12 cellular contexts compared by ENCODE assay signal in the genomic region with DNA sequence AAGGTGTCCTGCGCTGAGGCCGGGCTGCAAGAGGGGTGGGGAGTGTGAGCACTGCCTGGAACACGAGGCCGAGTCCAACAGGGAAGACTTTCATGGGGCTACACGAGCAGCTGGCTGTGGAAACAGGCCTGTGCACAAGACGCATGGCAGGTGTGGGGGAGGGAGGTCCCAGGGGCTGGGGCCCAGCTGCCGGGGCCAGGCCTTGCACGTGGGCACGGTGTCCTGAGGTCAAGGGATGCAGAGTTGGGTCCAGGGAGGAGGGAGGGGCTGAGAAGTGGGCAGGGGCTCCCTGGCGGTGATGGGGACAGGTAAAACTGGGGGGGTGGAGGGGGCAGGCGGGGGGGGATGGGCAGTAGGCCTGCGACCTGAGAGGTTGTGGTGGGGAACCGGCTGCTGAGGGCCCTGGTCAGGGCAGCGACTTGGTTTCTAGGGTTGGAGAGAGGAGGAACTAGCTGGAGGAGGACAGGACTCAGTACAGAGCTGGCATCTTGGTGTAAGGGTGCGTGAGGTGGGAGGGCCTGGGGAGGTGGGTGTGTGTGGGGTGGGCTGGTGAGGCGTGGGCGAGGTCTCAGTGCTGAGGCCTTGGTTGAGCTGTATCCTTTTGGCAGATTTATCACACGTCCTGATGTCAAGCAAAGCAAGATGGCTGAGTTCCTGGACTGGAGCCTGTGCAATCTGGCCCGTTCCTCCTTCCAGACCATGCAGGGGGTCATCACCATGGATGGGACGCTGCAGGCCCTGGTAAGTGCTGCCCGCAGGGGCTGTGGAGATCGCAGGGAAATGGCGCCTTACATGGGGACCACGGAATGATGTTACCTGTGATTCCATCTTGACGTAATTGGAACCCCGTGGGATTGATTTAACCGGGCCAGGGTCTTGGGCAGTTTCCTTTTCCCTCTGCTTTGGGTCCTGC. TPM values are rescaled to one million over a fixed set of nuclear protein-coding genes. Genes with fewer than 3 reads are reported as not detected.
DNase-seq lines count a peak whose midpoint lies in the region; ATAC-seq and TF ChIP-seq lines count a peak whose summit lies in the region.
"Had no signal": no experiment of that assay in that cellular context is flagged by ENCODE, and none has a peak within 500 bp of the region (broad histone marks: within the 10 kb centered on the region; RNA-seq: fewer than 3 reads in every experiment).

No MANE protein-coding gene starts in this region.

- no peak for TF ChIP-seq CTCF in upper lobe of right lung (IDR thresholded peaks at IDR 0.05)
- no peak for TF ChIP-seq CTCF in neural progenitor cell (IDR thresholded peaks at IDR 0.05)
- no peak for TF ChIP-seq CTCF in Calu3 (IDR thresholded peaks at IDR 0.05; ENCODE audit: unreplicated experiment)

- H2AFZ ChIP-seq in neural progenitor cell (replicated peaks) = no peak overlapping the region

- BruUV-seq in Calu3 (replicated peaks; lab: Mats Ljungman, UMichigan) = no TSS peak

- CTCF ChIA-PET in Calu3 (lab: Charles Lee) = interaction anchor here (1.0 to 1.5 kb wide), 3 partner anchors 108 to 133 kb away, joined by 3 to 14 read pairs (median 12); no protein-coding TSS in a partner anchor

- H3K9ac ChIP-seq in neural progenitor cell = no peak overlapping the region

- H3K79me2 ChIP-seq in neural progenitor cell (ENCODE audit: low read depth) = no peaks in the 10 kb centered on the region

- peaks cover 6% of the 10 kb centered on the region for H3F3A ChIP-seq in neural progenitor cell (ENCODE audit: low read depth)

- no peaks in the 10 kb centered on the region for H3K27me3 ChIP-seq in upper lobe of right lung
- no peaks in the 10 kb centered on the region for H3K27me3 ChIP-seq in MG63
- H3K27me3 ChIP-seq in neural progenitor cell = no peaks in the 10 kb centered on the region

- no peaks in the 10 kb centered on the region for H3K9me3 Mint-ChIP-seq in neural progenitor cell
- H3K9me3 Mint-ChIP-seq in Calu3 (ENCODE audit: low read depth, unreplicated experiment) = peaks cover 5% of the 10 kb centered on the region

- ATAC-seq in Right ventricle myocardium inferior (peak; percentile 11), left lobe of liver (peak; percentile 13), upper lobe of right lung (peak; percentile 6)

- H4K20me1 ChIP-seq in neural progenitor cell (ENCODE audit: low read depth) = peaks cover 5% of the 10 kb centered on the region

- H3K4me3 ChIP-seq in upper lobe of right lung (no peak overlapping the region), MG63 (no peak overlapping the region), neural progenitor cell (no peak overlapping the region)

- H3K9me3 ChIP-seq in upper lobe of right lung = no peaks in the 10 kb centered on the region
- H3K9me3 ChIP-seq in MG63 = no peaks in the 10 kb centered on the region
- H3K9me3 ChIP-seq in neural progenitor cell (ENCODE audit: low read depth) = no peaks in the 10 kb centered on the region

- H3K4me1 ChIP-seq in upper lobe of right lung (peaks cover 6% of the 10 kb centered on the region), neural progenitor cell (peaks cover 3% of the 10 kb centered on the region)

- peaks cover 9% of the 10 kb centered on the region for H3K4me1 Mint-ChIP-seq in neural progenitor cell
- peaks cover 12% of the 10 kb centered on the region for H3K4me1 Mint-ChIP-seq in Calu3 (ENCODE audit: low read depth, unreplicated experiment)

- H3K27ac Mint-ChIP-seq in neural progenitor cell (no peak overlapping the region), Calu3 (ENCODE audit: unreplicated experiment) (no peak overlapping the region)

- DNase-seq in Right ventricle myocardium inferior (ENCODE audit: missing footprints) (no peak), cardiac septum (ENCODE audit: low spot score) (no peak), SK-N-DZ (ENCODE audit: low spot score) (peak; percentile 54), left lobe of liver (ENCODE audit: low spot score) (no peak), upper lobe of right lung (no peak), MG63 (no peak), neural progenitor cell (ENCODE audit: low spot score) (no peak), Calu3 (no peak)
- DNase-seq: cortex of kidney had no signal

- no peak overlapping the region for H3K27ac ChIP-seq in upper lobe of right lung
- H3K27ac ChIP-seq in neural progenitor cell = no peak overlapping the region

- H3K4me3 Mint-ChIP-seq in neural progenitor cell (no peak overlapping the region), Calu3 (ENCODE audit: low read depth, unreplicated experiment) (no peak overlapping the region)

- H3K36me3 Mint-ChIP-seq in neural progenitor cell (peaks cover 20% of the 10 kb centered on the region), Calu3 (ENCODE audit: insufficient read depth, unreplicated experiment) (peaks cover 8% of the 10 kb centered on the region)

- intact Hi-C loops in Right ventricle myocardium inferior (cut with DNase I) (loop anchor here (2.0 kb wide), 1 partner anchor 134 kb away; no protein-coding TSS in a partner anchor), cardiac septum (cut with DNase I) (loop anchor here (1.0 kb wide), 1 partner anchor 134 kb away; no protein-coding TSS in a partner anchor), upper lobe of right lung (cut with DNase I) (loop anchor here (10.0 kb wide), 1 partner anchor 134 kb away; no protein-coding TSS in a partner anchor), Calu3 (cut with micrococcal nuclease; ENCODE audit: unreplicated experiment) (loop anchor here (5.0 kb wide), 1 partner anchor 131 kb away; no protein-coding TSS in a partner anchor)

- H3K36me3 ChIP-seq in upper lobe of right lung (peaks cover 12% of the 10 kb centered on the region), MG63 (peaks cover 24% of the 10 kb centered on the region), neural progenitor cell (no peaks in the 10 kb centered on the region)

- H3K27me3 Mint-ChIP-seq in neural progenitor cell (ENCODE audit: insufficient read depth, low read depth) = peaks cover 4% of the 10 kb centered on the region
- no peaks in the 10 kb centered on the region for H3K27me3 Mint-ChIP-seq in Calu3 (ENCODE audit: unreplicated experiment)

- no peak overlapping the region for H3K4me2 ChIP-seq in neural progenitor cell

RNA-seq across cellular contexts. Expression of a gene that starts 29.4 kb away (rescaled TPM):
- 43.4 TPM for total RNA-seq in Right ventricle myocardium inferior
- total RNA-seq in cardiac septum = 67.3 TPM
- polyA plus RNA-seq in SK-N-DZ (2014; cell fraction: cytosol; rRNA removed) = 62.0 and 86.2 TPM in 2 replicates
- polyA plus RNA-seq in SK-N-DZ (2014; cell fraction: nucleus; rRNA removed) = 290 and 425 TPM in 2 replicates
- 46.2 TPM for total RNA-seq in left lobe of liver
- total RNA-seq in upper lobe of right lung = 84.5 TPM
- total RNA-seq in MG63 (2014; rRNA removed; shearing (Covaris generic); ENCODE audit: low replicate concordance) = 45.7 and 73.6 TPM in 2 replicates
- total RNA-seq in neural progenitor cell (ENCODE audit: low replicate concordance) = 76.4 and 85.0 TPM in 2 replicates
- 76.6 and 90.7 TPM in 2 replicates for total RNA-seq in Calu3 (2022)

RNA-seq across cellular contexts. Expression of a gene that starts 45.8 kb away (rescaled TPM):
- 78.3 TPM for total RNA-seq in Right ventricle myocardium inferior
- total RNA-seq in cardiac septum = 82.4 TPM
- polyA plus RNA-seq in SK-N-DZ (2014; cell fraction: cytosol; rRNA removed) = 2.8 and 7.0 TPM in 2 replicates
- polyA plus RNA-seq in SK-N-DZ (2014; cell fraction: nucleus; rRNA removed) = 18.1 and 24.9 TPM in 2 replicates
- total RNA-seq in left lobe of liver = 64.1 TPM
- 27.4 TPM for total RNA-seq in upper lobe of right lung
- not detected in 2 replicates for total RNA-seq in MG63 (2014; rRNA removed; shearing (Covaris generic); ENCODE audit: low replicate concordance)
- total RNA-seq in neural progenitor cell (ENCODE audit: low replicate concordance) = 3.3 and 4.0 TPM in 2 replicates
- total RNA-seq in Calu3 (2022) = 13.4 and 15.5 TPM in 2 replicates

RNA-seq across cellular contexts. Expression of a gene that starts 58.6 kb away (rescaled TPM):
- total RNA-seq in Right ventricle myocardium inferior (not detected), cardiac septum (not detected), left lobe of liver (0.08 TPM), upper lobe of right lung (5.6 TPM), neural progenitor cell (ENCODE audit: low replicate concordance) (not detected in 2 replicates), Calu3 (2022) (not detected in 2 replicates)
- not detected in 2 replicates for polyA plus RNA-seq in SK-N-DZ (2014; cell fraction: cytosol; rRNA removed)
- not detected in 2 replicates for polyA plus RNA-seq in SK-N-DZ (2014; cell fraction: nucleus; rRNA removed)
- not detected in 2 replicates for total RNA-seq in MG63 (2014; rRNA removed; shearing (Covaris generic); ENCODE audit: low replicate concordance)
- total RNA-seq: frontal cortex, M059J had no signal
- polyA plus RNA-seq: neural cell had no signal
